In genomic region chr19:52789440-52789839, GRCh38 we compare ENCODE assay signal across 1 cellular context.
TF ChIP-seq lines count a peak whose summit lies in the region.

No MANE protein-coding gene starts in this region.

TF ChIP-seq in HepG2, 621 proteins besides CTCF, POLR2A, EP300 and RAD21:
- TF ChIP-seq, protein P1, sequence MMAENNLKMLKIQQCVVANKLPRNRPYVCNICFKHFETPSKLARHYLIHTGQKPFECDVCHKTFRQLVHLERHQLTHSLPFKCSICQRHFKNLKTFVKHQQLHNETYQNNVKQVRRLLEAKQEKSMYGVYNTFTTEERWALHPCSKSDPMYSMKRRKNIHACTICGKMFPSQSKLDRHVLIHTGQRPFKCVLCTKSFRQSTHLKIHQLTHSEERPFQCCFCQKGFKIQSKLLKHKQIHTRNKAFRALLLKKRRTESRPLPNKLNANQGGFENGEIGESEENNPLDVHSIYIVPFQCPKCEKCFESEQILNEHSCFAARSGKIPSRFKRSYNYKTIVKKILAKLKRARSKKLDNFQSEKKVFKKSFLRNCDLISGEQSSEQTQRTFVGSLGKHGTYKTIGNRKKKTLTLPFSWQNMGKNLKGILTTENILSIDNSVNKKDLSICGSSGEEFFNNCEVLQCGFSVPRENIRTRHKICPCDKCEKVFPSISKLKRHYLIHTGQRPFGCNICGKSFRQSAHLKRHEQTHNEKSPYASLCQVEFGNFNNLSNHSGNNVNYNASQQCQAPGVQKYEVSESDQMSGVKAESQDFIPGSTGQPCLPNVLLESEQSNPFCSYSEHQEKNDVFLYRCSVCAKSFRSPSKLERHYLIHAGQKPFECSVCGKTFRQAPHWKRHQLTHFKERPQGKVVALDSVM (CRISPR knock-in tag; IDR thresholded peaks at IDR 0.05): peak; percentile 95
- TF ChIP-seq HNF4A (CRISPR knock-in tag; IDR thresholded peaks at IDR 0.05) (peak; percentile 39), ZNF121 (CRISPR knock-in tag; IDR thresholded peaks at IDR 0.05) (peak; percentile 44; the same call in 1 of the 2 replicates), TEAD3 (CRISPR knock-in tag; optimal IDR thresholded peaks at IDR 0.05; ENCODE audit: borderline replicate concordance) (peak; percentile 77), CHD4 (IDR thresholded peaks at IDR 0.05; ENCODE audit: borderline replicate concordance, low read length) (no peak)
